In the genomic region with DNA sequence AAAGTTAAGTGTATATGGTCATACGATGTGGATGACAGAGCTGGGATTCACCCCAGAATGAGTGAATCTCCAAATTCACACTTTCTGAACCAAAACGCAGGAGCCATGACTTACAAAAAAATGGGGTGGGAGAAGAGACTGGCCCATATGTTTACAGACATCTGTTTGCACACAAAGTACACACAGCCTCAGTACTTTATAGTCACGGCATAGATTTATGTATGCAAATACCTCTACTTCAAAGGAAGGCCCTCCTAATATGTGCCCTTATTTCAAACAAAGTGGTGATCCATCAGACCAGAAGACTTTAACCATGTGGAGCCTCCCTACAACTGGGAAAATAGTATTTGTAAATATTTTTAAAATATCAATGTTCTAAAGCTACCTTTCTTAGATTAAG, we compare ENCODE assay signal across 7 cellular contexts.
"Had no signal": no experiment of that assay in that cellular context is flagged by ENCODE, and none has a peak within 500 bp of the region (broad histone marks: within the 10 kb centered on the region; RNA-seq: fewer than 3 reads in every experiment).

No MANE protein-coding gene starts in this region.

- H3K4me3 ChIP-seq: GM23338, K562 had no signal

- H3K27ac ChIP-seq: HL-60 had no signal

- H3K27ac Mint-ChIP-seq: GM23338 had no signal

- DNase-seq: H9, HCEC 1CT, IMR-90, KG1 had no signal

- H3K4me3 Mint-ChIP-seq: GM23338, H9 had no signal

- H3K4me2 ChIP-seq: GM23338 had no signal

- H2AFZ ChIP-seq: GM23338 had no signal
